ENCODE assay signal across 10 cellular contexts in the genomic region with DNA sequence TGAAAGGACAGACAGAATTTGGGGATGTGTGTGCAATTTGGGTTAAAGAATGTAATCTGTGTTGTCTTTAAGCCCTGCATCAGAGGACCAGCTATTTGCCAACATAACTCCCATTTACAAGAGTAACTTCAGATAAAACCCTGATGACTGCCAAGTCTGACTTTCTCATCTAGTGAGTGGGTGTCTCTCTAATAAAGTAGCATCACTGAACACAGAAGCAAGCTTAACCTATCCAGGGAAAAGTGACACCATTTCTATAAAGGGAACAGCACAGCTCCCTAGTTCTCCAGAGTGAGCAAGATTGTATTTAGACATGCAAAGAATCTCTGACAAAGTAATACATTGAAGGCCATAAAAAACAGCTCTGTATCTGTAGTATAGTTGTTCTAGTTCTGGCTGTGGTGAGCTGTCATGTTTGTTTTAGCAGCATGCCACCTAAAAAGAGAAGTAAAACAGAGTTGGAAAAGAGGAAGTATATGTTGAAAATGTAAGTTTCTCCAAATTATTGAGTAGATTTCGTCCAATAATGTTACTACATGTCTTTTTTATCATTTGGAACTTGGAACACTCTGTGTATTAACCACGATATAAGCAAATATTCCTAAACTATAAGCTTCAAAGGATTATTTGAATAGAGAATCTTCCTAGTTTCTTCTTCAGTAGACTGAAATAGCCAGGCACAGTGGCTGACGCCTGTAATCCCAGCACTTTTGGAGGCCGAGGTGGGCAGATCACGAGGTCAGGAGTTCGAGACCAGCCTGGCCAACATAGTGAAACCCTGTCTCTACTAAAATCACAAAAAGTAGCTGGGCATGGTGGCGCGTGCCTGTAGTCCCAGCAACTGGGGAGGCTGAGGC. TPM values are rescaled to one million over a fixed set of nuclear protein-coding genes. Genes with fewer than 3 reads are reported as not detected.
DNase-seq lines count a peak whose midpoint lies in the region; ATAC-seq and TF ChIP-seq lines count a peak whose summit lies in the region.
"Had no signal": no experiment of that assay in that cellular context is flagged by ENCODE, and none has a peak within 500 bp of the region (broad histone marks: within the 10 kb centered on the region; RNA-seq: fewer than 3 reads in every experiment).

No MANE protein-coding gene starts in this region.

- ATAC-seq in HG03469 (IDR thresholded peaks at IDR 0.05; ENCODE audit: unreplicated experiment), result peak; percentile 33
- peak; percentile 47 for ATAC-seq in naive thymus-derived CD4-positive, alpha-beta T cell

- intact Hi-C loops in naive thymus-derived CD4-positive, alpha-beta T cell (cut with micrococcal nuclease), result no loop called here

- peaks cover 0 to 19% (median 4%) of the 10 kb centered on the region in 7 donors for H3K4me1 Mint-ChIP-seq in naive thymus-derived CD4-positive, alpha-beta T cell

- peaks cover 0 to 1% (median 0%) of the 10 kb centered on the region in 5 donors for H3K36me3 Mint-ChIP-seq in naive thymus-derived CD4-positive, alpha-beta T cell

- CTCF ChIA-PET in GM10248 (lab: Yijun Ruan, JAX), result interaction anchor here (1.1 to 2.2 kb wide), 9 partner anchors 9 to 143 kb away, joined by 3 to 20 read pairs (median 5); partner anchors contain the start of gene PIM1
- CTCF ChIA-PET in naive thymus-derived CD4-positive, alpha-beta T cell (lab: Charles Lee), result interaction anchor here (0.8 to 1.4 kb wide), 2 partner anchors 11 to 110 kb away, joined by 5 read pairs; no protein-coding TSS in a partner anchor

- POLR2A ChIA-PET in GM10248 (lab: Yijun Ruan, JAX), result no interaction called here
- POLR2A ChIA-PET in naive thymus-derived CD4-positive, alpha-beta T cell (lab: Charles Lee), result interaction anchor here (0.8 to 2.2 kb wide), 3 partner anchors 9 to 19 kb away, joined by 4 to 15 read pairs (median 6); partner anchors contain the start of gene PIM1

- no peaks in the 10 kb centered on the region for H3K27me3 Mint-ChIP-seq in naive thymus-derived CD4-positive, alpha-beta T cell
- H3K27me3 Mint-ChIP-seq: central memory CD8-positive, alpha-beta T cell had no signal

- H3K27ac ChIP-seq in VCaP, result peak overlapping the region; percentile 92
- no peak overlapping the region for H3K27ac ChIP-seq in naive thymus-derived CD4-positive, alpha-beta T cell (ENCODE audit: low read depth, low read length)
- H3K27ac ChIP-seq: parathyroid adenoma had no signal

- peaks cover 0 to 3% (median 0%) of the 10 kb centered on the region in 11 donors for H3K9me3 Mint-ChIP-seq in naive thymus-derived CD4-positive, alpha-beta T cell
- H3K9me3 Mint-ChIP-seq: central memory CD8-positive, alpha-beta T cell had no signal

- H3K27me3 ChIP-seq in naive thymus-derived CD4-positive, alpha-beta T cell (ENCODE audit: control insufficient read depth in 2 of 2, insufficient read depth in 2 of 2, low read length in 2 of 2), result no peaks in the 10 kb centered on the region

- no peaks in the 10 kb centered on the region for H3K36me3 ChIP-seq in naive thymus-derived CD4-positive, alpha-beta T cell (ENCODE audit: control insufficient read depth in 2 of 3, insufficient read depth in 3 of 3, low read length in 3 of 3)

- H3K4me3 ChIP-seq in naive thymus-derived CD4-positive, alpha-beta T cell (ENCODE audit: low read length), result no peak overlapping the region

- H3K4me1 ChIP-seq in naive thymus-derived CD4-positive, alpha-beta T cell (ENCODE audit: control insufficient read depth in 2 of 2, insufficient read depth in 2 of 2, low read length in 2 of 2), result no peaks in the 10 kb centered on the region
- H3K4me1 ChIP-seq: parathyroid adenoma had no signal

- DNase-seq in GM10248 (ENCODE audit: extremely low spot score), result peak; percentile 63
- no peak for DNase-seq in naive thymus-derived CD4-positive, alpha-beta T cell
- DNase-seq in NCI-H446 treated with DMSO at 0.1 percent for 48 hours (lab: John Stamatoyannopoulos, UW), result no peak
- DNase-seq in activated naive CD4-positive, alpha-beta T cell treated with Interleukin-2 at 50 U/mL for 16 hours, result no peak
- no peak for DNase-seq in stimulated activated CD4-positive, alpha-beta T cell treated with anti-CD3 and anti-CD28 coated beads, Interleukin-4, amount 100 ng/mL, for 4 hours
- DNase-seq in activated CD4-positive, CD25-positive, alpha-beta regulatory T cell (lab: John Stamatoyannopoulos, UW), result no peak

- peak overlapping the region in 2 of 9 donors; percentile 35 to 41 for H3K27ac Mint-ChIP-seq in naive thymus-derived CD4-positive, alpha-beta T cell

- no peaks in the 10 kb centered on the region for H3K9me3 ChIP-seq in naive thymus-derived CD4-positive, alpha-beta T cell (ENCODE audit: control insufficient read depth in 2 of 3, low read length in 3 of 3)

- no peak overlapping the region for H3K4me3 Mint-ChIP-seq in naive thymus-derived CD4-positive, alpha-beta T cell
- H3K4me3 Mint-ChIP-seq: central memory CD8-positive, alpha-beta T cell had no signal

- no peak for TF ChIP-seq CTCF in GM10248 (IDR thresholded peaks at IDR 0.05; ENCODE audit: control extremely low read depth, extremely low read depth, low read depth, missing control alignments)
- no peak for TF ChIP-seq CTCF in VCaP (conservative IDR thresholded peaks at IDR 0.05)

RNA-seq across cellular contexts. Expression of gene PIM1, which starts 8.8 kb away (rescaled TPM):
- 100 to 1,000 TPM; 100 to 550 (median 172) TPM for total RNA-seq in naive thymus-derived CD4-positive, alpha-beta T cell
- polyA plus RNA-seq in naive thymus-derived CD4-positive, alpha-beta T cell, result 100 to 1,000 TPM; 249 to 304 TPM
